Comparison of ENCODE assay signal across 8 cellular contexts in the genomic region with DNA sequence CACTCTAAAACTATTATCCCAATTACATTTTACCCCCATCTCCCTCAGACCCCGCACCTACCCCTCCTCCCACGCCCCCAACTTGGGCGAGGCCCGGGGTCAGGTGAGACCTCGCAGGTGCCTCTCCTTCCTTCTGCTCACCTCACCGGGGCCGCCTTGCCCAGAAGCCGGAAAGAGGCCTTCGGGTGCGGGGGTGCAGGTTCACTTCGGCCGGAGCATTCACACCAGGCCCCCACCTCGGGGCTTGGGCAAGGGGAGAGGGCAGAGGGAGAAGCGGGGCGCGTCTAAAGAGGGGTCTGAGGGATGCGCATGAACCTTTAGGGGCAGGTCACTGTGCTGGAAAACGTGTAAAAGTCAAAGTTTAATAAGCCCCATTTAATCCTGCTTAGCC. TPM values are rescaled to one million over a fixed set of nuclear protein-coding genes. Genes with fewer than 3 reads are reported as not detected.
A peak's percentile ranks its signal among the peaks of the same experiment; 100 is the strongest.
DNase-seq lines count a peak whose midpoint lies in the region; ATAC-seq and TF ChIP-seq lines count a peak whose summit lies in the region.

No MANE protein-coding gene starts in this region.

- no peak for TF ChIP-seq POLR2A in gastroesophageal sphincter (IDR thresholded peaks at IDR 0.05)

- intact Hi-C loops in Calu3 (cut with micrococcal nuclease; ENCODE audit: unreplicated experiment) (no loop called here), posterior vena cava (cut with DNase I) (no loop called here)
- intact Hi-C loops in activated CD4-positive, alpha-beta memory T cell treated with anti-CD3 and anti-CD28 coated beads for 36 hours (cut with micrococcal nuclease): no loop called here

- peaks cover 7% of the 10 kb centered on the region for H3K4me1 Mint-ChIP-seq in Calu3 (ENCODE audit: low read depth, unreplicated experiment)
- H3K4me1 Mint-ChIP-seq in activated CD4-positive, alpha-beta memory T cell treated with anti-CD3 and anti-CD28 coated beads for 36 hours (ENCODE audit: low read depth): peaks cover 21% of the 10 kb centered on the region

- POLR2A ChIA-PET in HEK293 (lab: Yijun Ruan, JAX): no interaction called here
- POLR2A ChIA-PET in activated CD4-positive, alpha-beta memory T cell treated with anti-CD3 and anti-CD28 coated beads for 36 hours (lab: Charles Lee): no interaction called here

- H3K4me3 Mint-ChIP-seq in Calu3 (ENCODE audit: low read depth, unreplicated experiment): peak overlapping the region; percentile 84
- H3K4me3 Mint-ChIP-seq in activated CD4-positive, alpha-beta memory T cell treated with anti-CD3 and anti-CD28 coated beads for 36 hours: peak overlapping the region; percentile 87

- H3K27ac ChIP-seq in HEK293 (ENCODE audit: extremely low read depth, low read depth, low read length): peak overlapping the region; percentile 29; the same call in 1 of the 2 replicates
- peak overlapping the region; percentile 57 to 81 (median 80) for H3K27ac ChIP-seq in gastroesophageal sphincter

- H3K9me3 Mint-ChIP-seq in Calu3 (ENCODE audit: low read depth, unreplicated experiment): peaks cover 3% of the 10 kb centered on the region
- no peaks in the 10 kb centered on the region for H3K9me3 Mint-ChIP-seq in activated CD4-positive, alpha-beta memory T cell treated with anti-CD3 and anti-CD28 coated beads for 36 hours

- TSS peak; percentile 26 for BruUV-seq in Calu3 (replicated peaks; lab: Mats Ljungman, UMichigan)

- TF ChIP-seq EP300 in gastroesophageal sphincter (IDR thresholded peaks at IDR 0.05): no peak

- peaks cover 16% of the 10 kb centered on the region for H3K36me3 Mint-ChIP-seq in Calu3 (ENCODE audit: insufficient read depth, unreplicated experiment)
- peaks cover 12% of the 10 kb centered on the region for H3K36me3 Mint-ChIP-seq in activated CD4-positive, alpha-beta memory T cell treated with anti-CD3 and anti-CD28 coated beads for 36 hours

- no peaks in the 10 kb centered on the region for H3K4me1 ChIP-seq in HEK293 (ENCODE audit: control insufficient read depth, insufficient read depth, low read length)
- peaks cover 0 to 15% (median 0%) of the 10 kb centered on the region in 3 donors for H3K4me1 ChIP-seq in gastroesophageal sphincter

- WGBS in gastroesophageal sphincter (ENCODE audit: low coverage in 1 of 2), 2 donors: 0 to 15% methylated on average over 1 to 8 of the region's 18 CpGs

- ATAC-seq in gastroesophageal sphincter (no peak), HG03025 (IDR thresholded peaks at IDR 0.05; ENCODE audit: low FRiP score, unreplicated experiment) (no peak)

- H3K9me3 ChIP-seq in HEK293 (ENCODE audit: control insufficient read depth, insufficient read depth, low read depth, low read length) (no peaks in the 10 kb centered on the region), gastroesophageal sphincter (no peaks in the 10 kb centered on the region)

- H3K4me3 ChIP-seq in HEK293 (ENCODE audit: low read depth, low read length) (peak overlapping the region; percentile 82), gastroesophageal sphincter (peak overlapping the region; percentile 61 to 92)

- CTCF ChIA-PET in Calu3 (lab: Charles Lee) (no interaction called here), HEK293 (lab: Yijun Ruan, JAX) (no interaction called here)
- CTCF ChIA-PET in activated CD4-positive, alpha-beta memory T cell treated with anti-CD3 and anti-CD28 coated beads for 36 hours (lab: Charles Lee): no interaction called here

- H3K27me3 ChIP-seq in gastroesophageal sphincter: no peaks in the 10 kb centered on the region

- peaks cover 12% of the 10 kb centered on the region for H3K27me3 Mint-ChIP-seq in Calu3 (ENCODE audit: unreplicated experiment)
- no peaks in the 10 kb centered on the region for H3K27me3 Mint-ChIP-seq in activated CD4-positive, alpha-beta memory T cell treated with anti-CD3 and anti-CD28 coated beads for 36 hours

- no peak for TF ChIP-seq CTCF in Calu3 (IDR thresholded peaks at IDR 0.05; ENCODE audit: unreplicated experiment)
- TF ChIP-seq CTCF in HEK293 (tag by site-specific recombination; IDR thresholded peaks at IDR 0.05): no peak
- TF ChIP-seq CTCF in gastroesophageal sphincter (IDR thresholded peaks at IDR 0.05): no peak

- peaks cover 0 to 17% of the 10 kb centered on the region in 2 experiments; a peak in 2 of 3 replicates for H3K36me3 ChIP-seq in HEK293 (ENCODE audit: control insufficient read depth in 2 of 2, insufficient read depth in 1 of 2, low read length in 2 of 2)
- no peaks in the 10 kb centered on the region for H3K36me3 ChIP-seq in gastroesophageal sphincter

- peak overlapping the region; percentile 69 for H3K27ac Mint-ChIP-seq in Calu3 (ENCODE audit: unreplicated experiment)
- peak overlapping the region; percentile 96 for H3K27ac Mint-ChIP-seq in activated CD4-positive, alpha-beta memory T cell treated with anti-CD3 and anti-CD28 coated beads for 36 hours

- no peak for DNase-seq in Calu3
- DNase-seq in activated CD4-positive, alpha-beta memory T cell treated with anti-CD3 and anti-CD28 coated beads for 36 hours: peak; percentile 37
- peak; percentile 80 for DNase-seq in posterior vena cava (ENCODE audit: low spot score)
- no peak for DNase-seq in NOMO-1 treated with dmso at 0.1 percent for 144 hours (lab: John Stamatoyannopoulos, UW; ENCODE audit: unreplicated experiment)
- no peak for DNase-seq in GOT3 (lab: John Stamatoyannopoulos, UW)

TF ChIP-seq in HEK293, 187 proteins besides CTCF, POLR2A, EP300 and RAD21:
- TF ChIP-seq, protein P1, sequence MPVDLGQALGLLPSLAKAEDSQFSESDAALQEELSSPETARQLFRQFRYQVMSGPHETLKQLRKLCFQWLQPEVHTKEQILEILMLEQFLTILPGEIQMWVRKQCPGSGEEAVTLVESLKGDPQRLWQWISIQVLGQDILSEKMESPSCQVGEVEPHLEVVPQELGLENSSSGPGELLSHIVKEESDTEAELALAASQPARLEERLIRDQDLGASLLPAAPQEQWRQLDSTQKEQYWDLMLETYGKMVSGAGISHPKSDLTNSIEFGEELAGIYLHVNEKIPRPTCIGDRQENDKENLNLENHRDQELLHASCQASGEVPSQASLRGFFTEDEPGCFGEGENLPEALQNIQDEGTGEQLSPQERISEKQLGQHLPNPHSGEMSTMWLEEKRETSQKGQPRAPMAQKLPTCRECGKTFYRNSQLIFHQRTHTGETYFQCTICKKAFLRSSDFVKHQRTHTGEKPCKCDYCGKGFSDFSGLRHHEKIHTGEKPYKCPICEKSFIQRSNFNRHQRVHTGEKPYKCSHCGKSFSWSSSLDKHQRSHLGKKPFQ (tag by site-specific recombination; IDR thresholded peaks at IDR 0.05): peak; percentile 80
- TF ChIP-seq, protein P2, sequence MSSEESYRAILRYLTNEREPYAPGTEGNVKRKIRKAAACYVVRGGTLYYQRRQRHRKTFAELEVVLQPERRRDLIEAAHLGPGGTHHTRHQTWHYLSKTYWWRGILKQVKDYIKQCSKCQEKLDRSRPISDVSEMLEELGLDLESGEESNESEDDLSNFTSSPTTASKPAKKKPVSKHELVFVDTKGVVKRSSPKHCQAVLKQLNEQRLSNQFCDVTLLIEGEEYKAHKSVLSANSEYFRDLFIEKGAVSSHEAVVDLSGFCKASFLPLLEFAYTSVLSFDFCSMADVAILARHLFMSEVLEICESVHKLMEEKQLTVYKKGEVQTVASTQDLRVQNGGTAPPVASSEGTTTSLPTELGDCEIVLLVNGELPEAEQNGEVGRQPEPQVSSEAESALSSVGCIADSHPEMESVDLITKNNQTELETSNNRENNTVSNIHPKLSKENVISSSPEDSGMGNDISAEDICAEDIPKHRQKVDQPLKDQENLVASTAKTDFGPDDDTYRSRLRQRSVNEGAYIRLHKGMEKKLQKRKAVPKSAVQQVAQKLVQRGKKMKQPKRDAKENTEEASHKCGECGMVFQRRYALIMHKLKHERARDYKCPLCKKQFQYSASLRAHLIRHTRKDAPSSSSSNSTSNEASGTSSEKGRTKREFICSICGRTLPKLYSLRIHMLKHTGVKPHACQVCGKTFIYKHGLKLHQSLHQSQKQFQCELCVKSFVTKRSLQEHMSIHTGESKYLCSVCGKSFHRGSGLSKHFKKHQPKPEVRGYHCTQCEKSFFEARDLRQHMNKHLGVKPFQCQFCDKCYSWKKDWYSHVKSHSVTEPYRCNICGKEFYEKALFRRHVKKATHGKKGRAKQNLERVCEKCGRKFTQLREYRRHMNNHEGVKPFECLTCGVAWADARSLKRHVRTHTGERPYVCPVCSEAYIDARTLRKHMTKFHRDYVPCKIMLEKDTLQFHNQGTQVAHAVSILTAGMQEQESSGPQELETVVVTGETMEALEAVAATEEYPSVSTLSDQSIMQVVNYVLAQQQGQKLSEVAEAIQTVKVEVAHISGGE (tag by site-specific recombination; conservative IDR thresholded peaks at IDR 0.05; ENCODE audit: low read depth): no peak

RNA-seq across cellular contexts. Expression of a gene that starts 0.4 kb away (rescaled TPM):
- total RNA-seq in Calu3 (2022) (7.3 and 8.1 TPM in 2 replicates), gastroesophageal sphincter (1 to 10 TPM; 2.8 to 5.8 (median 3.8) TPM), posterior vena cava (1 to 10 TPM; 3.6 to 3.7 TPM)
- total RNA-seq in activated CD4-positive, alpha-beta memory T cell treated with anti-CD3 and anti-CD28 coated beads for 36 hours: 1 to 10 TPM; 6.5 to 7.1 TPM

RNA-seq across cellular contexts. Expression of a gene that starts 3.4 kb away (rescaled TPM):
- not detected in 2 replicates for total RNA-seq in Calu3 (2022)
- not detected for total RNA-seq in activated CD4-positive, alpha-beta memory T cell treated with anti-CD3 and anti-CD28 coated beads for 36 hours
- not detected for total RNA-seq in gastroesophageal sphincter
- not detected for total RNA-seq in posterior vena cava

Comparison
In these comparisons a context has a peak if more than half of its experiments do, and no peak if none do; other contexts are left out.
1. DNase-seq: peak in activated CD4-positive, alpha-beta memory T cell treated with anti-CD3 and anti-CD28 coated beads for 36 hours (single experiment) and posterior vena cava (single experiment); none in Calu3 (single experiment), NOMO-1 treated with dmso at 0.1 percent for 144 hours (single experiment) and GOT3 (single experiment).